In the genomic region with DNA sequence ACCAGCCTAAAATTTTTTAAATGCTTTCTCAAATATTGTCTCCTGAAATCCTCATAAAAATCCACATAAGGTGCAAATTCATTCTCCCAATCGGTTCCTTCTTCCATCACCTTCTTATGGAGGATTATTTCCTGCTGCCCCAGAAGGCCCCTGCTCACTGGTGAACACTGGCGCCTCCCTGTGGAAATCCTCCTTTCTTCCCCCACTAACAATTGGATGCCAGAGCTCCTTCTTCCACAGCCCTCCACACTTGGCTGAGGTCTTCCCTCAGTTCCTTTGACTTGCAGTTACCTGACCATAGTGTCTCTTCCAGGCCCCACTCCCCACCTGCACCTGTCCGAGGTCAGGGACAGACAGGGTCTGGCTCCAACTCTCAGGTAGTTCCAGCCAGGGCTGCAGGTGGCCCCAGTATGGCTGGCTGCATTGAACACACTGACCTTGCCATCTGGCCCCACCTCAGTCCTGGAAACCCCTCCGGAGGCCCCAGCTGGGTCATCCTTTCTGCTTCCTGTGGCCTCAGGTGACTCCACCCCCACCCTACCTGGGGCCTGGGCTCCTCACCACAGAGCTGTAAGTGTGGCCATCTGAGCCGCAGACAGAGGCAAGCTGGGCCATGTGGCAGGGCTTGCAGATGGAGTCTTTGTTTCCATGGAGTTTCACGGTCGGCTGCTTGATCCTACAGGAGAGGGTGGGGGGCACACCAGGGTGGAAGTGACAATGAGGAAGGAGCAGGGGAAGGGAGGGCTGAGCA, we compare ENCODE assay signal across 1 cellular context.
TF ChIP-seq lines count a peak whose summit lies in the region.

No MANE protein-coding gene starts in this region.

TF ChIP-seq in GM12878, 131 proteins besides CTCF, POLR2A, EP300 and RAD21:
- peak; percentile 13; the same call in 1 of the 2 replicates for TF ChIP-seq SMC3 (IDR thresholded peaks at IDR 0.05; ENCODE audit: borderline replicate concordance, low read length)
- no peak for TF ChIP-seq RCOR1 (conservative IDR thresholded peaks at IDR 0.05; ENCODE audit: low read depth, low read length)
